ENCODE assay signal across 21 cellular contexts in genomic region chr6:104531591-104531990, GRCh38.
DNase-seq lines count a peak whose midpoint lies in the region; ATAC-seq and TF ChIP-seq lines count a peak whose summit lies in the region.
"Had no signal": no experiment of that assay in that cellular context is flagged by ENCODE, and none has a peak within 500 bp of the region (broad histone marks: within the 10 kb centered on the region; RNA-seq: fewer than 3 reads in every experiment).

No MANE protein-coding gene starts in this region.

- no peak overlapping the region for H4K8ac ChIP-seq in mesenchymal stem cell (ENCODE audit: low read length)

- no peak overlapping the region for H3K14ac ChIP-seq in mesenchymal stem cell (ENCODE audit: low read length in 2 of 2)

- H3K4me3 ChIP-seq in adipocyte (ENCODE audit: low read length) (peak overlapping the region; percentile 18), mesenchymal stem cell (ENCODE audit: insufficient read depth in 1 of 2, low read depth in 1 of 2, low read length in 2 of 2) (no peak overlapping the region), sigmoid colon (no peak overlapping the region)

- H3K79me1 ChIP-seq in mesenchymal stem cell (replicated peaks; ENCODE audit: low read length, poor library complexity, severe bottlenecking): no peaks in the 10 kb centered on the region

- no peaks in the 10 kb centered on the region for H3K36me3 ChIP-seq in adipocyte (ENCODE audit: control insufficient read depth, insufficient read depth, low read length, severe bottlenecking)
- H3K36me3 ChIP-seq in mesenchymal stem cell (ENCODE audit: control insufficient read depth in 1 of 2, insufficient read depth in 2 of 2, low read depth in 1 of 2, low read length in 2 of 2): no peaks in the 10 kb centered on the region
- no peaks in the 10 kb centered on the region for H3K36me3 ChIP-seq in sigmoid colon

- no peak overlapping the region for H2BK5ac ChIP-seq in mesenchymal stem cell (ENCODE audit: low read depth, low read length, poor library complexity, severe bottlenecking)

- no CpG with 5 or more reads among the region's 1 CpG for WGBS in mesenchymal stem cell
- WGBS in sigmoid colon, 2 donors: 80 to 87% methylated on average over 1 of the region's 1 CpG

- H2AK5ac ChIP-seq in mesenchymal stem cell (ENCODE audit: low read length, severe bottlenecking): no peak overlapping the region

- H3K18ac ChIP-seq in mesenchymal stem cell (ENCODE audit: low read depth in 1 of 2, low read length in 2 of 2): no peak overlapping the region

- H2BK12ac ChIP-seq in mesenchymal stem cell (ENCODE audit: low read length in 2 of 2): no peak overlapping the region

- H2BK120ac ChIP-seq in mesenchymal stem cell (ENCODE audit: low read depth, low read length): no peak overlapping the region

- no peak overlapping the region for H2BK15ac ChIP-seq in mesenchymal stem cell (ENCODE audit: low read depth, poor library complexity, severe bottlenecking)

- H4K91ac ChIP-seq in mesenchymal stem cell (ENCODE audit: low read length): no peak overlapping the region

- TF ChIP-seq EP300 in sigmoid colon (IDR thresholded peaks at IDR 0.05): no peak

- H3K27me3 ChIP-seq in adipocyte (replicated peaks; ENCODE audit: control insufficient read depth, insufficient read depth, low read length) (no peaks in the 10 kb centered on the region), mesenchymal stem cell (ENCODE audit: control insufficient read depth in 1 of 2, insufficient read depth in 1 of 2, low read length in 2 of 2) (no peaks in the 10 kb centered on the region), sigmoid colon (no peaks in the 10 kb centered on the region)

- intact Hi-C loops in sigmoid colon (cut with DNase I): no loop called here

- no peak overlapping the region for H3K23ac ChIP-seq in mesenchymal stem cell (ENCODE audit: low read length in 2 of 2)

- H2AFZ ChIP-seq in mesenchymal stem cell (ENCODE audit: low read depth, low read length): no peak overlapping the region

- no peak overlapping the region for H3K4ac ChIP-seq in mesenchymal stem cell (ENCODE audit: low read depth in 1 of 2, low read length in 2 of 2)

- TF ChIP-seq POLR2A in sigmoid colon (IDR thresholded peaks at IDR 0.05): no peak

- peak overlapping the region; percentile 55 for H3K27ac ChIP-seq in mesenchymal stem cell (ENCODE audit: low read length, poor library complexity, severe bottlenecking)
- peak overlapping the region; percentile 5 to 43 (median 34) for H3K27ac ChIP-seq in sigmoid colon

- H3K4me1 ChIP-seq in adipocyte (ENCODE audit: control insufficient read depth, insufficient read depth, low read length) (peaks cover 63% of the 10 kb centered on the region), mesenchymal stem cell (ENCODE audit: control insufficient read depth, insufficient read depth, low read depth, low read length) (peaks cover 4% of the 10 kb centered on the region), sigmoid colon (peaks cover 0 to 52% (median 46%) of the 10 kb centered on the region in 4 donors)

- no peak overlapping the region for H3K4me2 ChIP-seq in mesenchymal stem cell (ENCODE audit: low read length, poor library complexity, severe bottlenecking)

- peak overlapping the region; percentile 77 for H3K9ac ChIP-seq in adipocyte (ENCODE audit: low read length)
- no peak overlapping the region for H3K9ac ChIP-seq in mesenchymal stem cell (ENCODE audit: low read length)

- DNase-seq in Ammon's horn (ENCODE audit: low spot score) (peak; percentile 24), adipocyte (ENCODE audit: low read depth) (no peak), mesenchymal stem cell (no peak), sigmoid colon (no peak), iPS-NIHi11 (ENCODE audit: low spot score) (no peak), islet precursor cell (no peak), DMS 273 treated with DMSO at 0.1 percent for 48 hours (lab: John Stamatoyannopoulos, UW) (no peak)
- DNase-seq: 8988T; Caco-2; CD4-positive, CD25-positive, alpha-beta regulatory T cell; DMS153; GF-D8; MM.1S; NCI-H1694 treated with DMSO at 0.1 percent for 48 hours; NCI-H2107; NCI-H2227 treated with DMSO at 0.1 percent for 48 hours; NCI-H510A treated with DMSO at 0.1 percent for 48 hours; NCI-H774; OCI-M1; SHP77 had no signal

- ATAC-seq in GM19463 (IDR thresholded peaks at IDR 0.05; ENCODE audit: unreplicated experiment): no peak

- H3K9me3 ChIP-seq in adipocyte (ENCODE audit: control insufficient read depth, low read length): no peaks in the 10 kb centered on the region
- no peaks in the 10 kb centered on the region for H3K9me3 ChIP-seq in mesenchymal stem cell (ENCODE audit: control insufficient read depth, low read length)
- no peaks in the 10 kb centered on the region for H3K9me3 ChIP-seq in sigmoid colon
- H3K9me3 ChIP-seq: Caco-2 had no signal

- TF ChIP-seq CTCF in sigmoid colon (IDR thresholded peaks at IDR 0.05): no peak
